In genomic region chr17:73228748-73229236, GRCh38 we compare ENCODE assay signal across 8 cellular contexts. TPM values are rescaled to one million over a fixed set of nuclear protein-coding genes. Genes with fewer than 3 reads are reported as not detected.
DNase-seq lines count a peak whose midpoint lies in the region; ATAC-seq, FAIRE-seq and TF ChIP-seq lines count a peak whose summit lies in the region.

No MANE protein-coding gene starts in this region.

- H3K27ac ChIP-seq in RWPE1 (no peak overlapping the region), HepG2 (ENCODE audit: extremely low read length, insufficient read depth, low read length) (peak overlapping the region; percentile 26), tibial artery (peak overlapping the region in 1 of 2 donors; percentile 60), neuronal stem cell (replicated peaks; ENCODE audit: low read length) (no peak overlapping the region)

- no peak overlapping the region for H3K9ac ChIP-seq in HepG2 (ENCODE audit: insufficient read depth, low read depth, low read length)
- H3K9ac ChIP-seq in neuronal stem cell (ENCODE audit: low read depth, low read length, poor library complexity), result no peak overlapping the region

- H3K4me2 ChIP-seq in HepG2 (ENCODE audit: low read depth, low read length) (peak overlapping the region; percentile 18), neuronal stem cell (ENCODE audit: insufficient read depth, low read length, poor library complexity, severe bottlenecking) (no peak overlapping the region)

- peak; percentile 26 for FAIRE-seq in HepG2 (lab: Jason Lieb, UNC)

- POLR2A ChIA-PET in RWPE1 (lab: Yijun Ruan, JAX; ENCODE audit: low non-redundant PET) (interaction anchor here (0.7 kb wide), 1 partner anchor 505 kb away, joined by 3 read pairs; no protein-coding TSS in a partner anchor), HepG2 (lab: Yijun Ruan, JAX) (interaction anchor here (1.0 to 1.4 kb wide), 3 partner anchors 25 to 82 kb away, joined by 3 to 6 read pairs (median 3); no protein-coding TSS in a partner anchor)

- H2BK15ac ChIP-seq in neuronal stem cell (ENCODE audit: low read length), result no peak overlapping the region

- H3K4me1 Mint-ChIP-seq in activated naive CD4-positive, alpha-beta T cell treated with anti-CD3 and anti-CD28 coated beads, Interleukin-2, amount 10 ng/mL, durations not matched to agents 7 days and 5 days, result peaks cover 74% of the 10 kb centered on the region

- CTCF ChIA-PET in activated naive CD4-positive, alpha-beta T cell treated with anti-CD3 and anti-CD28 coated beads, Interleukin-2, amount 10 ng/mL, durations not matched to agents 7 days and 5 days (lab: Charles Lee), result interaction anchor here (1.1 to 1.7 kb wide), 5 partner anchors 17 to 503 kb away, joined by 3 to 6 read pairs (median 3); no protein-coding TSS in a partner anchor
- CTCF ChIA-PET in RWPE1 (lab: Yijun Ruan, JAX) (interaction anchor here (0.5 to 0.6 kb wide), 3 partner anchors 155 to 648 kb away, joined by 4 to 6 read pairs (median 5); no protein-coding TSS in a partner anchor), HepG2 (lab: Yijun Ruan, JAX; ENCODE audit: low intra/inter-chr PET ratio, low total read pairs) (no interaction called here)

- H3K9me3 ChIP-seq in HepG2 (ENCODE audit: low read length) (no peaks in the 10 kb centered on the region), tibial artery (no peaks in the 10 kb centered on the region), neuronal stem cell (replicated peaks in 1 of 2; ENCODE audit: control insufficient read depth in 2 of 2, insufficient read depth in 1 of 2, low read depth in 1 of 2, low read length in 2 of 2) (no peaks in the 10 kb centered on the region)

- no peak overlapping the region for H3K14ac ChIP-seq in neuronal stem cell (ENCODE audit: low read length)

- TSS peak; percentile 25 for BruUV-seq in HepG2 (replicated peaks; lab: Mats Ljungman, UMichigan)

- H2AFZ ChIP-seq in HepG2 (ENCODE audit: low read length), result no peak overlapping the region
- no peak overlapping the region for H2AFZ ChIP-seq in neuronal stem cell (ENCODE audit: low read length)

- H3K23ac ChIP-seq in neuronal stem cell (ENCODE audit: low read depth, low read length, poor library complexity), result no peak overlapping the region

- H2AK5ac ChIP-seq in neuronal stem cell (ENCODE audit: low read depth, low read length), result no peak overlapping the region

- H3K79me1 ChIP-seq in neuronal stem cell (ENCODE audit: low read depth, low read length), result peaks cover 9% of the 10 kb centered on the region

- intact Hi-C loops in HepG2 (cut with micrococcal nuclease; ENCODE audit: unreplicated experiment), result no loop called here
- intact Hi-C loops in tibial artery (cut with DNase I; ENCODE audit: low total_unique reads), result no loop called here

- WGBS in HepG2 (ENCODE audit: low lambda C conversion rate), result 20% methylated on average over 2 of the region's 2 CpGs
- WGBS in neuronal stem cell (ENCODE audit: extremely low coverage in 2 of 2, insufficient read length in 2 of 2, insufficient replicate concordance in 1 of 2), 2 donors, result no CpG with 5 or more reads among the region's 2 CpGs

- H3K27me3 ChIP-seq in HepG2 (ENCODE audit: control insufficient read depth in 1 of 2, insufficient read depth in 2 of 2, low read length in 2 of 2) (peaks cover 0 to 4% of the 10 kb centered on the region in 2 experiments; a peak in 1 of 5 replicates), tibial artery (no peaks in the 10 kb centered on the region), neuronal stem cell (ENCODE audit: control insufficient read depth in 3 of 3, insufficient read depth in 3 of 3, low read depth in 1 of 3, low read length in 3 of 3) (no peaks in the 10 kb centered on the region)

- no peak overlapping the region for H3K4me3 ChIP-seq in cardiac fibroblast (replicated peaks in 1 of 2; ENCODE audit: low read depth in 2 of 2, low read length in 2 of 2)
- no peak overlapping the region for H3K4me3 ChIP-seq in HepG2 (replicated peaks in 1 of 3; ENCODE audit: insufficient read depth in 1 of 3, low read depth in 2 of 3, low read length in 3 of 3)
- H3K4me3 ChIP-seq in tibial artery, result no peak overlapping the region
- H3K4me3 ChIP-seq in neuronal stem cell (ENCODE audit: low read length in 2 of 2), result no peak overlapping the region

- H4K91ac ChIP-seq in neuronal stem cell (ENCODE audit: low read depth, low read length, poor library complexity), result no peak overlapping the region

- no peak overlapping the region for H2BK12ac ChIP-seq in neuronal stem cell (ENCODE audit: low read length)

- peaks cover 75% of the 10 kb centered on the region for H3K4me1 ChIP-seq in HepG2 (ENCODE audit: insufficient read depth, low read length)
- H3K4me1 ChIP-seq in tibial artery, result peaks cover 0 to 69% (median 25%) of the 10 kb centered on the region in 4 donors
- peaks cover 9 to 10% of the 10 kb centered on the region in 2 donors for H3K4me1 ChIP-seq in neuronal stem cell (ENCODE audit: control insufficient read depth in 2 of 2, insufficient read depth in 1 of 2, low read depth in 1 of 2, low read length in 2 of 2)

- H3K27ac Mint-ChIP-seq in activated naive CD4-positive, alpha-beta T cell treated with anti-CD3 and anti-CD28 coated beads, Interleukin-2, amount 10 ng/mL, durations not matched to agents 7 days and 5 days, result no peak overlapping the region

- peak; percentile 38 for ATAC-seq in HG03066 (IDR thresholded peaks at IDR 0.05; ENCODE audit: low read depth, unreplicated experiment)
- no peak for ATAC-seq in HepG2

- H3K27me3 Mint-ChIP-seq in activated naive CD4-positive, alpha-beta T cell treated with anti-CD3 and anti-CD28 coated beads, Interleukin-2, amount 10 ng/mL, durations not matched to agents 7 days and 5 days, result no peaks in the 10 kb centered on the region

- no peak overlapping the region for H4K8ac ChIP-seq in neuronal stem cell (ENCODE audit: low read depth, low read length)

- no peaks in the 10 kb centered on the region for H3K9me3 Mint-ChIP-seq in activated naive CD4-positive, alpha-beta T cell treated with anti-CD3 and anti-CD28 coated beads, Interleukin-2, amount 10 ng/mL, durations not matched to agents 7 days and 5 days

- no peak overlapping the region for H2BK5ac ChIP-seq in neuronal stem cell (ENCODE audit: low read length)

- H3K79me2 ChIP-seq in HepG2 (ENCODE audit: insufficient read depth, low read length), result peaks cover 83% of the 10 kb centered on the region

- TF ChIP-seq RAD21 in HepG2 (CRISPR knock-in tag; IDR thresholded peaks at IDR 0.05), result no peak

- TF ChIP-seq CTCF in RWPE1 (conservative IDR thresholded peaks at IDR 0.05; ENCODE audit: low read depth), result no peak
- TF ChIP-seq CTCF in cardiac fibroblast (IDR thresholded peaks at IDR 0.05; ENCODE audit: low read depth, low read length), result no peak
- no peak for TF ChIP-seq CTCF in HepG2 (CRISPR knock-in tag; IDR thresholded peaks at IDR 0.05)
- no peak for TF ChIP-seq CTCF in tibial artery (IDR thresholded peaks at IDR 0.05)

- H4K20me1 ChIP-seq in HepG2 (ENCODE audit: insufficient read depth, low read length), result no peaks in the 10 kb centered on the region

- H3K18ac ChIP-seq in neuronal stem cell (ENCODE audit: low read length), result no peak overlapping the region

- TF ChIP-seq POLR2A in HepG2 (IDR thresholded peaks at IDR 0.05; ENCODE audit: insufficient read depth in 1 of 2, low read depth in 2 of 2, low read length in 2 of 2), result no peak

- H3K4ac ChIP-seq in neuronal stem cell (ENCODE audit: low read length), result no peak overlapping the region

- peak; percentile 27 for DNase-seq in activated naive CD4-positive, alpha-beta T cell treated with anti-CD3 and anti-CD28 coated beads, Interleukin-2, amount 10 ng/mL, durations not matched to agents 7 days and 5 days
- no peak for DNase-seq in activated naive CD4-positive, alpha-beta T cell treated with anti-CD3 and anti-CD28 coated beads, Interleukin-2, amount 50 U/mL, for 16 hours
- peak; percentile 82 for DNase-seq in RWPE1 (ENCODE audit: low spot score)
- peak; percentile 86 to 87 for DNase-seq in cardiac fibroblast (ENCODE audit: low read depth in 2 of 2)
- DNase-seq in HepG2 (ENCODE audit: low spot score), result peak; percentile 63
- DNase-seq in tibial artery, result peak; percentile 83 to 86
- no peak for DNase-seq in neuronal stem cell (ENCODE audit: low spot score)

- H3K36me3 ChIP-seq in HepG2 (replicated peaks in 1 of 2; ENCODE audit: control insufficient read depth in 1 of 2, insufficient read depth in 2 of 2, low read length in 2 of 2) (no peaks in the 10 kb centered on the region; a peak in 1 of 5 replicates), tibial artery (no peaks in the 10 kb centered on the region), neuronal stem cell (replicated peaks in 1 of 2; ENCODE audit: control insufficient read depth in 2 of 2, insufficient read depth in 2 of 2, low read length in 2 of 2) (peaks cover 0 to 14% of the 10 kb centered on the region in 2 donors)

- TF ChIP-seq EP300 in HepG2 (IDR thresholded peaks at IDR 0.05; ENCODE audit: low read depth in 2 of 2, low read length in 2 of 2), result no peak
- no peak for TF ChIP-seq EP300 in HepG2 (CRISPR knock-in tag; IDR thresholded peaks at IDR 0.05; ENCODE audit: borderline replicate concordance)

- no peak overlapping the region for H3K4me3 Mint-ChIP-seq in activated naive CD4-positive, alpha-beta T cell treated with anti-CD3 and anti-CD28 coated beads, Interleukin-2, amount 10 ng/mL, durations not matched to agents 7 days and 5 days

- no peak overlapping the region for H2BK120ac ChIP-seq in neuronal stem cell (ENCODE audit: low read depth, low read length)

- in situ Hi-C loops in HepG2 (cut with HindIII; ENCODE audit: extremely low pct_ligation_motif_present, low pct_unique_long_range_greater_than_20kb), result no loop called here

- H3K36me3 Mint-ChIP-seq in activated naive CD4-positive, alpha-beta T cell treated with anti-CD3 and anti-CD28 coated beads, Interleukin-2, amount 10 ng/mL, durations not matched to agents 7 days and 5 days, result peaks cover 38% of the 10 kb centered on the region

RNA-seq across cellular contexts. Expression of gene CPSF4L, which starts 32.9 kb away (rescaled TPM):
- 0.73 and 0.94 TPM in 2 replicates for total RNA-seq in HepG2 (2016; rRNA removed; fragmentation: Illumina TruSeq; extraction: Trizol)
- total RNA-seq in HepG2 (2016; cell fraction: cytosol; rRNA removed; fragmentation: Illumina TruSeq; extraction: Trizol; ENCODE audit: low read depth), result 1.3 and 1.5 TPM in 2 replicates
- total RNA-seq in HepG2 (2016; cell fraction: insoluble cytoplasmic fraction; rRNA removed; fragmentation: Illumina TruSeq; extraction: Trizol), result 0.76 and 1.1 TPM in 2 replicates
- total RNA-seq in HepG2 (2016; cell fraction: membrane; rRNA removed; fragmentation: Illumina TruSeq; extraction: Trizol), result 1.3 and 1.5 TPM in 2 replicates
- total RNA-seq in HepG2 (2016; cell fraction: nucleus; rRNA removed; fragmentation: Illumina TruSeq; extraction: Trizol), result 0.99 and 1.5 TPM in 2 replicates
- polyA plus RNA-seq in HepG2 (2011; rRNA removed), result 1.2 and 1.6 TPM in 2 replicates
- 0.32 and 0.70 TPM in 2 replicates for polyA plus RNA-seq in HepG2 (2011; cell fraction: cytosol; rRNA removed)
- 0.21 TPM in 1 of 2 replicates, not detected in the other for polyA plus RNA-seq in HepG2 (2011; cell fraction: nucleus; rRNA removed)
- polyA plus RNA-seq in HepG2 (2012), result 0.25 and 0.48 TPM in 2 replicates
- 0.86 and 1.8 TPM in 2 replicates for polyA plus RNA-seq in HepG2 (2016; cell fraction: cytosol; fragmentation: Illumina TruSeq; extraction: Trizol; ENCODE audit: low read depth)
- polyA plus RNA-seq in HepG2 (2016; cell fraction: insoluble cytoplasmic fraction; fragmentation: Illumina TruSeq; extraction: Trizol; ENCODE audit: low read depth), result 0.60 and 1.3 TPM in 2 replicates
- 1.3 and 1.5 TPM in 2 replicates for polyA plus RNA-seq in HepG2 (2016; cell fraction: membrane; fragmentation: Illumina TruSeq; extraction: Trizol; ENCODE audit: low read depth)
- polyA plus RNA-seq in HepG2 (2016; cell fraction: nucleus; fragmentation: Illumina TruSeq; extraction: Trizol; ENCODE audit: insufficient read depth, low read depth), result not detected in 2 replicates
- 0.42 TPM in 1 of 2 replicates, not detected in the other for polyA minus RNA-seq in HepG2 (2011; rRNA and poly(A)+ RNA removed; ENCODE audit: low replicate concordance)
- not detected in 2 replicates for polyA minus RNA-seq in HepG2 (2011; cell fraction: cytosol; rRNA and poly(A)+ RNA removed)
- polyA minus RNA-seq in HepG2 (2011; cell fraction: nucleus; rRNA and poly(A)+ RNA removed), result 1.3 TPM in 1 of 2 replicates, not detected in the other
- not detected for polyA plus RNA-seq in neuronal stem cell (2013, experiment 1 of 2)
- polyA plus RNA-seq in neuronal stem cell (2013, experiment 2 of 2), result not detected

RNA-seq across cellular contexts. Expression of gene COG1, which starts 35.9 kb away (rescaled TPM):
- 30.4 and 36.6 TPM in 2 replicates for total RNA-seq in HepG2 (2016; rRNA removed; fragmentation: Illumina TruSeq; extraction: Trizol)
- 31.1 and 36.5 TPM in 2 replicates for total RNA-seq in HepG2 (2016; cell fraction: cytosol; rRNA removed; fragmentation: Illumina TruSeq; extraction: Trizol; ENCODE audit: low read depth)
- 27.8 and 35.5 TPM in 2 replicates for total RNA-seq in HepG2 (2016; cell fraction: insoluble cytoplasmic fraction; rRNA removed; fragmentation: Illumina TruSeq; extraction: Trizol)
- total RNA-seq in HepG2 (2016; cell fraction: membrane; rRNA removed; fragmentation: Illumina TruSeq; extraction: Trizol), result 23.1 and 24.1 TPM in 2 replicates
- total RNA-seq in HepG2 (2016; cell fraction: nucleus; rRNA removed; fragmentation: Illumina TruSeq; extraction: Trizol), result 30.5 and 33.6 TPM in 2 replicates
- 39.7 and 42.4 TPM in 2 replicates for polyA plus RNA-seq in HepG2 (2011; rRNA removed)
- 17.6 and 17.9 TPM in 2 replicates for polyA plus RNA-seq in HepG2 (2011; cell fraction: cytosol; rRNA removed)
- polyA plus RNA-seq in HepG2 (2011; cell fraction: nucleus; rRNA removed), result 109 and 125 TPM in 2 replicates
- polyA plus RNA-seq in HepG2 (2012), result 39.9 and 40.8 TPM in 2 replicates
- polyA plus RNA-seq in HepG2 (2016; cell fraction: cytosol; fragmentation: Illumina TruSeq; extraction: Trizol; ENCODE audit: low read depth), result 7.6 and 9.4 TPM in 2 replicates
- polyA plus RNA-seq in HepG2 (2016; cell fraction: insoluble cytoplasmic fraction; fragmentation: Illumina TruSeq; extraction: Trizol; ENCODE audit: low read depth), result 29.1 and 39.8 TPM in 2 replicates
- polyA plus RNA-seq in HepG2 (2016; cell fraction: membrane; fragmentation: Illumina TruSeq; extraction: Trizol; ENCODE audit: low read depth), result 12.3 and 15.1 TPM in 2 replicates
- 67.3 and 73.0 TPM in 2 replicates for polyA plus RNA-seq in HepG2 (2016; cell fraction: nucleus; fragmentation: Illumina TruSeq; extraction: Trizol; ENCODE audit: insufficient read depth, low read depth)
- 29.1 and 63.0 TPM in 2 replicates for polyA minus RNA-seq in HepG2 (2011; rRNA and poly(A)+ RNA removed; ENCODE audit: low replicate concordance)
- polyA minus RNA-seq in HepG2 (2011; cell fraction: cytosol; rRNA and poly(A)+ RNA removed), result 21.6 and 22.3 TPM in 2 replicates
- 95.8 and 106 TPM in 2 replicates for polyA minus RNA-seq in HepG2 (2011; cell fraction: nucleus; rRNA and poly(A)+ RNA removed)
- 22.7 TPM for polyA plus RNA-seq in neuronal stem cell (2013, experiment 1 of 2)
- 25.4 TPM for polyA plus RNA-seq in neuronal stem cell (2013, experiment 2 of 2)

Comparison
In these comparisons a context has a peak if more than half of its experiments do, and no peak if none do; other contexts are left out.
1. DNase-seq: peak in activated naive CD4-positive, alpha-beta T cell treated with anti-CD3 and anti-CD28 coated beads, Interleukin-2, amount 10 ng/mL, durations not matched to agents 7 days and 5 days (single experiment), RWPE1 (single experiment), cardiac fibroblast (2 of 2), HepG2 (single experiment) and tibial artery (2 of 2); none in activated naive CD4-positive, alpha-beta T cell treated with anti-CD3 and anti-CD28 coated beads, Interleukin-2, amount 50 U/mL, for 16 hours (single experiment) and neuronal stem cell (single experiment).